Comparison of ENCODE assay signal across 14 cellular contexts in the genomic region with DNA sequence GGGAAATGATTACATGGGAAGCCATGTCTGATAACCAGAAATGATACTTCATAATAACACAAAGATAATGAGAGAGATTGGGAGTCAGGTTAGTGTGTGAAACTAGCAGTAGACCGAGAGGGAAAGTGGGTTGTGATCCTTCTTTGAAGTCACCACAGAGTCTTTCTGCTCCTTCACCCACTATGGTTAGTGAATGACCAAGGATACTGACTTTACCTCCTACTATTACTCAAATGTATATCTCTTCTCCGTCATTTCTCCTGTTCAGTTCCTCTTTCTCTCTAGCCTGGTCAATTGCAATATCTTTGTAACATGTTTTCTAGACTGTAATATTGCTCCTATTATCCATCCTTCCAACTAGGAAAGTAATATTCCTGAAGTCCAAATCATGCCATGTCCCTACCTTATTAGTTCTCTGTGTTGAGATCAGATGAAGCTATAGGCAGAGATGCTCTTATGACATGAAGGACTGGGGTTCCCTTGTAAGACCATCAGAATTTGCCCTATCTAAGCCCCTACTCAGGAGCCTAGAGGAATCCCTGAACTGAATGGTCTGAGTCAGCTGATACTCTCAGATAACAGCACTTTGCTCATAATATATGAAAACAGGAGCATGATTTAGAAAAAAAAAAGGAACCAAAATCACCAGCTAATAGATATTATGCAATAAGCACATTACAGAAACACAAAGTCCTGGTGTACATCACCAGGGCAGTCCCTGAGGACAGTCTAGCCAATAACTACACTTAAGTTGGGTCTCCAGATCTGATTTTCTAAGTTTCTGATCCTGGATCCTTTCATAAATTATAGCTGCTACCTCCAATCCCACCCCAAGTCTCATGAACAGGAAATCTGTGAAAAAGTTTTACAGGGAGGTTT.
DNase-seq lines count a peak whose midpoint lies in the region; ATAC-seq and TF ChIP-seq lines count a peak whose summit lies in the region.
"Had no signal": no experiment of that assay in that cellular context is flagged by ENCODE, and none has a peak within 500 bp of the region (broad histone marks: within the 10 kb centered on the region; RNA-seq: fewer than 3 reads in every experiment).

No MANE protein-coding gene starts in this region.

- CTCF ChIA-PET in SK-N-SH (lab: Yijun Ruan, JAX) = interaction anchor here (0.9 to 2.3 kb wide), 3 partner anchors 12 to 217 kb away, joined by 5 to 7 read pairs (median 5); no protein-coding TSS in a partner anchor
- CTCF ChIA-PET in MCF 10A (lab: Yijun Ruan, JAX) = interaction anchor here (0.5 to 1.4 kb wide), 5 partner anchors 64 to 242 kb away, joined by 3 to 4 read pairs (median 4); no protein-coding TSS in a partner anchor

- no peak for DNase-seq in SK-N-SH
- no peak for DNase-seq in mesothelial cell of epicardium (ENCODE audit: low spot score in 2 of 2, unreplicated experiment in 2 of 2)
- DNase-seq in MCF 10A (ENCODE audit: unreplicated experiment) = no peak
- no peak for DNase-seq in NCI-H2227 treated with DMSO at 0.1 percent for 48 hours (lab: John Stamatoyannopoulos, UW)
- DNase-seq in globus pallidus (ENCODE audit: low spot score) = no peak
- DNase-seq: 8988T; activated T-cell treated with anti-CD3 and anti-CD28 coated beads, Interleukin-2, amount 50 U/mL, for 48 hours; naive B cell; NCI-H345; stimulated activated CD4-positive, alpha-beta T cell treated with anti-CD3 and anti-CD28 coated beads, Interleukin-4, amount 100 ng/mL, for 24 hours had no signal

- H3K36me3 Mint-ChIP-seq in mesothelial cell of epicardium (peaks cover 5% of the 10 kb centered on the region), MCF 10A (ENCODE audit: insufficient read depth, unreplicated experiment) (no peaks in the 10 kb centered on the region)

- H3K27me3 ChIP-seq in SK-N-SH (ENCODE audit: insufficient read depth) = no peaks in the 10 kb centered on the region

- no peaks in the 10 kb centered on the region for H3K9me2 ChIP-seq in SK-N-SH

- no peak overlapping the region; a peak in 1 of 4 replicates for H3K27ac ChIP-seq in SK-N-SH (ENCODE audit: low read depth in 2 of 2, low read length in 1 of 2)

- H4K20me1 ChIP-seq in SK-N-SH (ENCODE audit: insufficient read depth) = no peaks in the 10 kb centered on the region

- 92% methylated on average over 2 of the region's 2 CpGs for WGBS in SK-N-SH (ENCODE audit: low lambda C conversion rate)

- peaks cover 0 to 7% of the 10 kb centered on the region in 2 experiments for H3K36me3 ChIP-seq in SK-N-SH (replicated peaks in 1 of 2; ENCODE audit: control insufficient read depth in 1 of 2, insufficient read depth in 2 of 2, low read length in 1 of 2)

- H3K9me3 Mint-ChIP-seq in mesothelial cell of epicardium (peaks cover 14% of the 10 kb centered on the region), MCF 10A (ENCODE audit: unreplicated experiment) (no peaks in the 10 kb centered on the region)
- H3K9me3 Mint-ChIP-seq: dendritic cell treated with granulocyte-macrophage colony-stimulating factor and Interleukin-4, amounts not matched to agents 40 ng/mL and 50 ng/mL, for 4 days had no signal

- no peak for TF ChIP-seq RAD21 in SK-N-SH (IDR thresholded peaks at IDR 0.05; ENCODE audit: low read length)

- BruUV-seq in MCF 10A (replicated peaks; lab: Mats Ljungman, UMichigan) = no TSS peak

- no peak overlapping the region for H3K4me2 ChIP-seq in SK-N-SH

- no peak overlapping the region for H3K4me3 ChIP-seq in SK-N-SH (ENCODE audit: low read depth in 2 of 2, low read length in 1 of 2)

- H3K79me2 ChIP-seq in SK-N-SH (ENCODE audit: insufficient read depth) = no peaks in the 10 kb centered on the region

- intact Hi-C loops in MCF 10A (cut with micrococcal nuclease) = loop anchor here (5.0 kb wide), 1 partner anchor 121 kb away; no protein-coding TSS in a partner anchor

- H3K4me1 Mint-ChIP-seq in mesothelial cell of epicardium (peaks cover 38% of the 10 kb centered on the region), MCF 10A (ENCODE audit: insufficient read depth, unreplicated experiment) (peaks cover 4% of the 10 kb centered on the region)

- TF ChIP-seq EP300 in SK-N-SH (IDR thresholded peaks at IDR 0.05; ENCODE audit: borderline replicate concordance in 1 of 2, low read depth in 1 of 2, low read length in 1 of 2) = no peak

- TF ChIP-seq CTCF in SK-N-SH (IDR thresholded peaks at IDR 0.05) = no peak
- no peak for TF ChIP-seq CTCF in mesothelial cell of epicardium (IDR thresholded peaks at IDR 0.05; ENCODE audit: unreplicated experiment)
- TF ChIP-seq CTCF in MCF 10A (IDR thresholded peaks at IDR 0.05; ENCODE audit: unreplicated experiment) = no peak

- peaks cover 6% of the 10 kb centered on the region for H3F3A ChIP-seq in SK-N-SH (replicated peaks; ENCODE audit: insufficient read depth)

- no peak for ATAC-seq in SK-N-SH treated with all-trans-retinoic acid at 6 μM for 48 hours
- peak; percentile 68 for ATAC-seq in GM21786 (IDR thresholded peaks at IDR 0.05; ENCODE audit: unreplicated experiment)
- ATAC-seq in HG03460 (IDR thresholded peaks at IDR 0.05; ENCODE audit: unreplicated experiment) = peak; percentile 62

- POLR2A ChIA-PET in SK-N-SH (lab: Yijun Ruan, JAX) = no interaction called here
- POLR2A ChIA-PET in MCF 10A (lab: Yijun Ruan, JAX) = interaction anchor here (0.6 to 0.7 kb wide), 2 partner anchors 209 to 524 kb away, joined by 3 read pairs; a partner anchor contains a TSS

- H3K9me3 ChIP-seq in SK-N-SH = no peaks in the 10 kb centered on the region

- peaks cover 5 to 10% of the 10 kb centered on the region in 2 experiments; a peak in 3 of 4 replicates for H3K4me1 ChIP-seq in SK-N-SH (ENCODE audit: control insufficient read depth in 1 of 2, insufficient read depth in 2 of 2, low read depth in 1 of 2, low read length in 1 of 2)

- no peak overlapping the region for H2AFZ ChIP-seq in SK-N-SH (ENCODE audit: low read depth)

- no peaks in the 10 kb centered on the region for H3K27me3 Mint-ChIP-seq in mesothelial cell of epicardium (ENCODE audit: low read depth)
- H3K27me3 Mint-ChIP-seq in MCF 10A (ENCODE audit: insufficient read depth, unreplicated experiment) = no peaks in the 10 kb centered on the region
- H3K27me3 Mint-ChIP-seq: naive B cell had no signal

- no peak overlapping the region for H3K9ac ChIP-seq in SK-N-SH

- no peak overlapping the region for H3K4me3 Mint-ChIP-seq in mesothelial cell of epicardium
- no peak overlapping the region for H3K4me3 Mint-ChIP-seq in MCF 10A (ENCODE audit: unreplicated experiment)
- H3K4me3 Mint-ChIP-seq: dendritic cell treated with granulocyte-macrophage colony-stimulating factor and Interleukin-4, amounts not matched to agents 40 ng/mL and 50 ng/mL, for 4 days; naive B cell had no signal

- H3K27ac Mint-ChIP-seq in mesothelial cell of epicardium = peak overlapping the region; percentile 42
- no peak overlapping the region for H3K27ac Mint-ChIP-seq in MCF 10A (ENCODE audit: low read depth, unreplicated experiment)
- H3K27ac Mint-ChIP-seq: naive B cell had no signal

TF ChIP-seq in SK-N-SH treated with all-trans-retinoic acid at 6 μM for 48 hours, 23 proteins besides CTCF, POLR2A, EP300 and RAD21:
- peak; percentile 47 for TF ChIP-seq ISL1 (CRISPR knock-in tag; IDR thresholded peaks at IDR 0.05)
- TF ChIP-seq GLIS3 (CRISPR knock-in tag; IDR thresholded peaks at IDR 0.05) = no peak

TF ChIP-seq in SK-N-SH, 30 proteins besides CTCF, POLR2A, EP300 and RAD21:
- no peak for TF ChIP-seq FOSL2 (IDR thresholded peaks at IDR 0.05; ENCODE audit: borderline replicate concordance, low read depth)
- no peak for TF ChIP-seq CHD2 (IDR thresholded peaks at IDR 0.05; ENCODE audit: low read length, partially characterized antibody)
- no peak for TF ChIP-seq GABPA (IDR thresholded peaks at IDR 0.05; ENCODE audit: low read depth)
- no peak for TF ChIP-seq RXRA (IDR thresholded peaks at IDR 0.05; ENCODE audit: borderline replicate concordance, low read depth)
- TF ChIP-seq FOXJ3 (CRISPR knock-in tag; IDR thresholded peaks at IDR 0.05) = no peak
- no peak for TF ChIP-seq EZH2phosphoT487 (IDR thresholded peaks at IDR 0.05; ENCODE audit: borderline replicate concordance, low read depth)
- TF ChIP-seq POLR2AphosphoS5 (IDR thresholded peaks at IDR 0.05; ENCODE audit: low read depth, low read length) = no peak
- TF ChIP-seq, protein P1, sequence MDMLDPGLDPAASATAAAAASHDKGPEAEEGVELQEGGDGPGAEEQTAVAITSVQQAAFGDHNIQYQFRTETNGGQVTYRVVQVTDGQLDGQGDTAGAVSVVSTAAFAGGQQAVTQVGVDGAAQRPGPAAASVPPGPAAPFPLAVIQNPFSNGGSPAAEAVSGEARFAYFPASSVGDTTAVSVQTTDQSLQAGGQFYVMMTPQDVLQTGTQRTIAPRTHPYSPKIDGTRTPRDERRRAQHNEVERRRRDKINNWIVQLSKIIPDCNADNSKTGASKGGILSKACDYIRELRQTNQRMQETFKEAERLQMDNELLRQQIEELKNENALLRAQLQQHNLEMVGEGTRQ (IDR thresholded peaks at IDR 0.05; ENCODE audit: borderline replicate concordance, low read depth, low read length) = no peak
- TF ChIP-seq, protein P2, sequence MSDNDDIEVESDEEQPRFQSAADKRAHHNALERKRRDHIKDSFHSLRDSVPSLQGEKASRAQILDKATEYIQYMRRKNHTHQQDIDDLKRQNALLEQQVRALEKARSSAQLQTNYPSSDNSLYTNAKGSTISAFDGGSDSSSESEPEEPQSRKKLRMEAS (IDR thresholded peaks at IDR 0.05; ENCODE audit: low read depth) = no peak
- TF ChIP-seq, protein P3, sequence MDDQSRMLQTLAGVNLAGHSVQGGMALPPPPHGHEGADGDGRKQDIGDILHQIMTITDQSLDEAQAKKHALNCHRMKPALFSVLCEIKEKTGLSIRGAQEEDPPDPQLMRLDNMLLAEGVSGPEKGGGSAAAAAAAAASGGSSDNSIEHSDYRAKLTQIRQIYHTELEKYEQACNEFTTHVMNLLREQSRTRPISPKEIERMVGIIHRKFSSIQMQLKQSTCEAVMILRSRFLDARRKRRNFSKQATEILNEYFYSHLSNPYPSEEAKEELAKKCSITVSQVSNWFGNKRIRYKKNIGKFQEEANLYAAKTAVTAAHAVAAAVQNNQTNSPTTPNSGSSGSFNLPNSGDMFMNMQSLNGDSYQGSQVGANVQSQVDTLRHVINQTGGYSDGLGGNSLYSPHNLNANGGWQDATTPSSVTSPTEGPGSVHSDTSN (IDR thresholded peaks at IDR 0.05) = no peak
- no peak for TF ChIP-seq TAF1 (IDR thresholded peaks at IDR 0.05; ENCODE audit: borderline replicate concordance, low read depth, low read length)
- no peak for TF ChIP-seq MXI1 (IDR thresholded peaks at IDR 0.05; ENCODE audit: low read depth, low read length)
TF ChIP-seq in SK-N-SH: peak in this region for 0.
